Comparison of ENCODE assay signal across 21 cellular contexts in the genomic region with DNA sequence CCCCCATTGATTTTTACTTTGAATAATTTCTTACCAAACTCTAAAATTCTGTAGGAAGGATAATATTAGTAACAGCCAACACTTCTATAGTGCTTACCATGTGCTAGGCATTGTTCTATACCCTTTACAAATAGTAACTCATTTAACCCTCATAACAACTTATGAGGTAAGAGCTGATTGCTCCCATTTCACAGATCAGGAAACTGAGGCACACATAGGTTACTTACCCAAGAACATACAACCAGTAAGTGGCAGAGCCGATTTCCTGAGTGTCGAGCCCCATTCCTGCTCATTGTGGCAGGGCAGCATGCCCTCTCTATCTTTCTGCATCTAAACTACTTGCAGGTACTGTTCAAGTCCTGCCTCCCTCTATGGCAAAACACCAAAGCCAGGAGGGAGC.
"Had no signal": no experiment of that assay in that cellular context is flagged by ENCODE, and none has a peak within 500 bp of the region (broad histone marks: within the 10 kb centered on the region; RNA-seq: fewer than 3 reads in every experiment).

No MANE protein-coding gene starts in this region.

- H3K27ac Mint-ChIP-seq: dendritic cell treated with granulocyte-macrophage colony-stimulating factor and Interleukin-4, amounts not matched to agents 40 ng/mL and 50 ng/mL, for 4 days; naive thymus-derived CD4-positive, alpha-beta T cell; nephron progenitor cell; type B pancreatic cell had no signal

- H3K4me3 Mint-ChIP-seq: dendritic cell treated with granulocyte-macrophage colony-stimulating factor and Interleukin-4, amounts not matched to agents 40 ng/mL and 50 ng/mL, for 4 days; naive thymus-derived CD4-positive, alpha-beta T cell; nephron progenitor cell; type B pancreatic cell had no signal

- H3K4me1 ChIP-seq: suprapubic skin had no signal

- H3K4me3 ChIP-seq: heart left ventricle, lung, sigmoid colon, skin epidermis, suprapubic skin, thyroid gland had no signal

- H3K27me3 Mint-ChIP-seq: dendritic cell treated with granulocyte-macrophage colony-stimulating factor and Interleukin-4, amounts not matched to agents 40 ng/mL and 50 ng/mL, for 4 days; naive thymus-derived CD4-positive, alpha-beta T cell; type B pancreatic cell had no signal

- H3K9me3 ChIP-seq: heart left ventricle, sigmoid colon, suprapubic skin, thyroid gland had no signal

- DNase-seq: erythroblast; foreskin melanocyte; heart left ventricle; hippocampal formation; left colon; left ventricle myocardium superior; mesendoderm; naive thymus-derived CD4-positive, alpha-beta T cell; nephron progenitor cell; sigmoid colon; stimulated activated CD4-positive, alpha-beta T cell treated with anti-CD3 and anti-CD28 coated beads, Interleukin-12 subunit alpha, Interleukin-12 subunit beta, amount 100 ng/mL, for 4 hours; stimulated activated naive CD8-positive, alpha-beta T cell treated with anti-CD3 and anti-CD28 coated beads, Interleukin-15, Interleukin-2, amounts not matched to agents 100 U/mL and 50 U/mL, for 24 hours; thyroid gland had no signal

- H3K27ac ChIP-seq: heart left ventricle, sigmoid colon, skin epidermis, suprapubic skin had no signal

- ATAC-seq: heart left ventricle; left colon; left ventricle myocardium superior; naive thymus-derived CD4-positive, alpha-beta T cell; stimulated activated naive CD8-positive, alpha-beta T cell treated with anti-CD3 and anti-CD28 coated beads, Interleukin-15, Interleukin-2, amounts not matched to agents 100 U/mL and 50 U/mL, for 24 hours had no signal

- H3K27me3 ChIP-seq: heart left ventricle, sigmoid colon, suprapubic skin, thyroid gland had no signal

- FAIRE-seq: colon, endothelial cell of umbilical vein, urothelium cell line had no signal

- H3K9me3 Mint-ChIP-seq: dendritic cell treated with granulocyte-macrophage colony-stimulating factor and Interleukin-4, amounts not matched to agents 40 ng/mL and 50 ng/mL, for 4 days; naive thymus-derived CD4-positive, alpha-beta T cell; nephron progenitor cell; type B pancreatic cell had no signal
